ENCODE assay signal across 16 cellular contexts in genomic region chr2:231816327-231817026, GRCh38.
"Had no signal": no experiment of that assay in that cellular context is flagged by ENCODE, and none has a peak within 500 bp of the region (broad histone marks: within the 10 kb centered on the region; RNA-seq: fewer than 3 reads in every experiment).

No MANE protein-coding gene starts in this region.

- H3K27me3 ChIP-seq: MG63, SJCRH30 had no signal

- H3K36me3 ChIP-seq: SJCRH30 had no signal

- DNase-seq: KBM-7, MG63, NCI-H1092 treated with DMSO at 0.1 percent for 48 hours, NCI-H1436 treated with DMSO at 0.1 percent for 48 hours, NCI-H1694, NCI-H187 treated with DMSO at 0.1 percent for 48 hours, NCI-H2029 treated with DMSO at 0.1 percent for 48 hours, NCI-H2171 treated with DMSO at 0.1 percent for 48 hours, NCI-H2227 treated with DMSO at 0.1 percent for 48 hours, NCI-H524 treated with DMSO at 0.1 percent for 48 hours, NCI-H69, NCI-H774, SHP77 treated with DMSO at 0.1 percent for 48 hours, SJCRH30 had no signal

- H3K4me1 ChIP-seq: SJCRH30 had no signal

- H3K9me3 ChIP-seq: SJCRH30 had no signal

- ATAC-seq: Right ventricle myocardium inferior had no signal

- H3K4me3 ChIP-seq: MG63, SJCRH30 had no signal

- H3K27ac ChIP-seq: HL-60, SJCRH30 had no signal
